Comparison of ENCODE assay signal across 1 cellular context in the genomic region with DNA sequence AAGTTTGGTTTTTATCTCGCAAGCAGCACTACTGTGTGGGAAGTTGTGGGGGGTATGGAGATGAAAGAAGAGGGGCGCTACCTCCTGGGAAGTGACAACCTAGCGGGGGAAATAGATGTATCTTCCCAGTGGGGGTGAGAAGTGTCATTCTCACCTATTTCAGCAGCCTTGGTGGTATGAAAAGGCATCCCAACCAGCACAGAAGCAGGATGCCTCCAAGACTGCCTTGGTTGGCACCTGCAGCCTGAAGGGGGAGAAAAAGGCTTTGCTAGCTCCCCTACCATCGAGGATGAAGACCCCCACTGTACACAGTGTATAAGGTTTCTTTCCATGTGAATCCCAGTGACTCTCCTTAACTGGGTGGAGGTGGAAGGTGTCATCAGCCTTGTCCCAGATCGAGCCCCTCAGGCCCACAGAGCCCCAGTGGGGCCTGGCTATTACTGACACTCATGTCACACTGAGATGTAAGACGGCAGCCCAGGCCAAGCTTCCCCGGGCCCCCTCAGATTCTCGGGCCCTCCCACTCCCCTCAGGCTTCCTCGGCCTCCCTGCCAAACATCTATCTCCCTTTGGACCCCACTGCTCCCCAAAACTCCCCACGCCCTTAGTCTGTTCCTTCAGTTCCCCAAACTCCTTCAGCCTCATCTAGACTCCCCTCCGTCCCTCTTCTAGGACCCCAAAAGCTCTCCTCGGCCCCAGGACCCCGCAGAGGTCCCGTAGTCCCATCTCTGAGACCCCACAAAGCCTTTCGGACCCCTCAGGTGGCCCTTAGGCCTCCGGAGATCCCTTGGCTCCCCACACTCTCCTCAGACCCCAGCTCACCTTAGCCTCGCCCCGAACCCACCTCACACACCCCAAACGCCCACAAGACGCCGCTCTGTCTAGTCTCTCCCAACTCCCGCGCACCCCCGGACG.
TF ChIP-seq lines count a peak whose summit lies in the region.

No MANE protein-coding gene starts in this region.

TF ChIP-seq in IMR-90, 13 proteins besides CTCF, POLR2A, EP300 and RAD21:
- TF ChIP-seq MAZ (IDR thresholded peaks at IDR 0.05; ENCODE audit: borderline replicate concordance, low read depth, low read length) (no peak), NFE2L2 (IDR thresholded peaks at IDR 0.05; ENCODE audit: low read depth, low read length) (no peak), RCOR1 (IDR thresholded peaks at IDR 0.05; ENCODE audit: insufficient replicate concordance, low read length) (no peak), FOS (IDR thresholded peaks at IDR 0.05; ENCODE audit: low read depth, low read length) (no peak), SMC3 (IDR thresholded peaks at IDR 0.05; ENCODE audit: low read depth, low read length) (no peak), CHD1 (IDR thresholded peaks at IDR 0.05; ENCODE audit: low read depth, low read length) (no peak), MXI1 (IDR thresholded peaks at IDR 0.05; ENCODE audit: borderline replicate concordance, low read depth, low read length) (no peak), BHLHE40 (IDR thresholded peaks at IDR 0.05; ENCODE audit: low read depth, low read length) (no peak), MAFK (IDR thresholded peaks at IDR 0.05; ENCODE audit: low read depth, low read length) (no peak), RFX5 (IDR thresholded peaks at IDR 0.05; ENCODE audit: low read depth, low read length) (no peak), CEBPB (IDR thresholded peaks at IDR 0.05; ENCODE audit: low read depth, low read length) (no peak), ELK1 (IDR thresholded peaks at IDR 0.05; ENCODE audit: borderline replicate concordance, low read depth, low read length) (no peak)
- TF ChIP-seq, protein P1, sequence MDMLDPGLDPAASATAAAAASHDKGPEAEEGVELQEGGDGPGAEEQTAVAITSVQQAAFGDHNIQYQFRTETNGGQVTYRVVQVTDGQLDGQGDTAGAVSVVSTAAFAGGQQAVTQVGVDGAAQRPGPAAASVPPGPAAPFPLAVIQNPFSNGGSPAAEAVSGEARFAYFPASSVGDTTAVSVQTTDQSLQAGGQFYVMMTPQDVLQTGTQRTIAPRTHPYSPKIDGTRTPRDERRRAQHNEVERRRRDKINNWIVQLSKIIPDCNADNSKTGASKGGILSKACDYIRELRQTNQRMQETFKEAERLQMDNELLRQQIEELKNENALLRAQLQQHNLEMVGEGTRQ (IDR thresholded peaks at IDR 0.05; ENCODE audit: low read depth, low read length), result no peak
